Comparison of ENCODE assay signal across 8 cellular contexts in the genomic region with DNA sequence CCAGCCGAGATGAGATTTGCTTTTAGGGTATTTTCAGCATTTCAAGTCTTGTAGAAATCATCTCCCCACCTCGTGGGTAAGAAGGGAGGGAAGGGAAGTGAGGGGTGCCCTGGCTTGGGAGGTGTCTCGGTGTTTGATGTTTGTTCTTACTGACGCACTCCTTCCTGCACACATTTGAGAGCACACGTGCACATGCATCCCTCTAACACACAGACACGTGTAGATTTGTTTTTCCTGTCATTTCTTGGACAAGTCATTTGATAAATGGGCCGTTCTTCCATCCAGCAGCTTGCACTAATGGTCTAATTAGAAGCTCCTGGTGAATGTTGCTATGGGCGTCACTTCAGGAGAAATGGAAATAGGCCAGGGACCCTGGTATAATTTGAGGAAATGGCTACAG.
"Had no signal": no experiment of that assay in that cellular context is flagged by ENCODE, and none has a peak within 500 bp of the region (broad histone marks: within the 10 kb centered on the region; RNA-seq: fewer than 3 reads in every experiment).

No MANE protein-coding gene starts in this region.

- ATAC-seq: GM23338, K562 had no signal

- H3K4me1 Mint-ChIP-seq: GM23338, H9 had no signal

- H3K27ac Mint-ChIP-seq: GM23338, H9 had no signal

- FAIRE-seq: H1, H54, K562 had no signal

- H3K4me3 Mint-ChIP-seq: GM23338, H9 had no signal

- DNase-seq: H9, HCEC 1CT, IMR-90, KG1 had no signal
